ENCODE assay signal across 12 cellular contexts in the genomic region with DNA sequence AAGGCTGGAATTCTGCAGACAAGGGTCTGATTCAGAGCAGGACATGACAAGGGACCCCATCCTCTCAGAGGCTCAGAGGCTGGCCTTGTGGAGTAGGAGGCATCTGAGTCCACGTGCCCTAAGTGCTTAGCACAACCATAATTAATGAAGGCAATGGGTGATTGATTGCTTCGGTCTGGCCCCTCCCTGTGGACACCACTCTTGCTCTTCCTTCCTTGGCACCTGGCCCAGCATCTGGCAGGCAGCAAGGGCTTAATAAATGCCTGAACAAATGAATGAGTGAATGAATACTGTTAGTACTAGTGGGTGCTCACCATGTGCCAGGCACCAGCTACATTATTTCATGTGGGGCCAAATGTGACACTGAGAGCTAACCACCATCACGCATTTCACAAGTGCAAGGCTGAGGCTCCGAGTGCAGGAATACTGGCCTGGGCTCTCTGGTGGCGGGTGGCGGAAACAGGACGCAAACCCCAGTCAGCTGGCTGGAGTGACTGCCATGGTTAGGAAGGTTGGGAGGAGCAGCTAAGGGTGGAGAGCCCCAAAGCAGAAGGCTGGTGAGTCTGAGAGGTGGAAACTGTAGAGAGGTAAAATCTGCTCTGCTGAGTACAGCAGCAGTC. TPM values are rescaled to one million over a fixed set of nuclear protein-coding genes. Genes with fewer than 3 reads are reported as not detected.
DNase-seq lines count a peak whose midpoint lies in the region; ATAC-seq and TF ChIP-seq lines count a peak whose summit lies in the region.
"Had no signal": no experiment of that assay in that cellular context is flagged by ENCODE, and none has a peak within 500 bp of the region (broad histone marks: within the 10 kb centered on the region; RNA-seq: fewer than 3 reads in every experiment).

No MANE protein-coding gene starts in this region.

- intact Hi-C loops in right cardiac atrium (cut with DNase I) = no loop called here

- ATAC-seq in stimulated activated naive CD8-positive, alpha-beta T cell treated with anti-CD3 and anti-CD28 coated beads, Interleukin-15, Interleukin-2, amounts not matched to agents 100 U/mL and 50 U/mL, for 24 hours = peak; percentile 22
- no peak for ATAC-seq in stimulated activated naive CD8-positive, alpha-beta T cell treated with anti-CD3 and anti-CD28 coated beads, Interleukin-15, amount 100 ng/mL, for 72 hours
- ATAC-seq in HG02840 (IDR thresholded peaks at IDR 0.05; ENCODE audit: low FRiP score, unreplicated experiment) = no peak
- no peak for ATAC-seq in right cardiac atrium

- POLR2A ChIA-PET in CD8-positive, alpha-beta memory T cell (lab: Charles Lee) = no interaction called here

- no peaks in the 10 kb centered on the region for H3K27me3 ChIP-seq in right cardiac atrium (ENCODE audit: control insufficient read depth, insufficient read depth)
- no peaks in the 10 kb centered on the region for H3K27me3 ChIP-seq in CD8-positive, alpha-beta memory T cell (ENCODE audit: insufficient read depth, low read length, poor library complexity, severe bottlenecking)

- peaks cover 0 to 17% of the 10 kb centered on the region in 2 donors for H3K9me3 Mint-ChIP-seq in stimulated activated naive CD8-positive, alpha-beta T cell treated with anti-CD3 and anti-CD28 coated beads, Interleukin-15, amount 100 ng/mL, for 72 hours
- peaks cover 0 to 6% (median 4%) of the 10 kb centered on the region in 5 donors for H3K9me3 Mint-ChIP-seq in CD8-positive, alpha-beta memory T cell

- H3K27ac Mint-ChIP-seq in stimulated activated naive CD8-positive, alpha-beta T cell treated with anti-CD3 and anti-CD28 coated beads, Interleukin-15, amount 100 ng/mL, for 72 hours = peak overlapping the region in 1 of 2 donors; percentile 55
- no peak overlapping the region for H3K27ac Mint-ChIP-seq in CD8-positive, alpha-beta memory T cell
- H3K27ac Mint-ChIP-seq: activated naive CD8-positive, alpha-beta T cell had no signal

- H3K27me3 Mint-ChIP-seq in stimulated activated naive CD8-positive, alpha-beta T cell treated with anti-CD3 and anti-CD28 coated beads, Interleukin-15, amount 100 ng/mL, for 72 hours = no peaks in the 10 kb centered on the region
- H3K27me3 Mint-ChIP-seq in CD8-positive, alpha-beta memory T cell = peaks cover 9 to 24% of the 10 kb centered on the region in 2 donors

- CTCF ChIA-PET in CD8-positive, alpha-beta memory T cell (lab: Charles Lee) = no interaction called here

- H3K27ac ChIP-seq in right cardiac atrium (ENCODE audit: low read length) = no peak overlapping the region
- H3K27ac ChIP-seq in CD8-positive, alpha-beta memory T cell (ENCODE audit: low read depth, low read length) = no peak overlapping the region

- 83% methylated on average over 7 of the region's 7 CpGs for WGBS in right cardiac atrium

- H3K4me1 ChIP-seq in right cardiac atrium (ENCODE audit: control insufficient read depth, insufficient read depth, low read length) = no peaks in the 10 kb centered on the region
- H3K4me1 ChIP-seq in CD8-positive, alpha-beta memory T cell (ENCODE audit: insufficient read depth, low read length) = no peaks in the 10 kb centered on the region

- H3K4me3 ChIP-seq in epithelial cell of esophagus (ENCODE audit: low read length) (no peak overlapping the region), right cardiac atrium (ENCODE audit: low read length) (no peak overlapping the region)
- no peak overlapping the region for H3K4me3 ChIP-seq in CD8-positive, alpha-beta memory T cell (ENCODE audit: low read length)
- H3K4me3 ChIP-seq: lung had no signal

- no peaks in the 10 kb centered on the region for H3K36me3 ChIP-seq in CD8-positive, alpha-beta memory T cell (ENCODE audit: insufficient read depth, low read length)

- H3K4me1 Mint-ChIP-seq in stimulated activated naive CD8-positive, alpha-beta T cell treated with anti-CD3 and anti-CD28 coated beads, Interleukin-15, amount 100 ng/mL, for 72 hours = no peaks in the 10 kb centered on the region
- H3K4me1 Mint-ChIP-seq in CD8-positive, alpha-beta memory T cell = no peaks in the 10 kb centered on the region

- no peaks in the 10 kb centered on the region for H3K9me3 ChIP-seq in right cardiac atrium (ENCODE audit: control insufficient read depth, low read length)
- no peaks in the 10 kb centered on the region for H3K9me3 ChIP-seq in CD8-positive, alpha-beta memory T cell (ENCODE audit: low read length)

- no peak for TF ChIP-seq CTCF in epithelial cell of esophagus (IDR thresholded peaks at IDR 0.05; ENCODE audit: insufficient read depth, low read depth, low read length, missing control alignments)

- no peaks in the 10 kb centered on the region for H3K36me3 Mint-ChIP-seq in CD8-positive, alpha-beta memory T cell
- H3K36me3 Mint-ChIP-seq: activated naive CD8-positive, alpha-beta T cell had no signal

- no peak for DNase-seq in stimulated activated naive CD8-positive, alpha-beta T cell treated with anti-CD3 and anti-CD28 coated beads, Interleukin-15, Interleukin-2, amounts not matched to agents 100 U/mL and 50 U/mL, for 24 hours
- no peak for DNase-seq in stimulated activated naive CD8-positive, alpha-beta T cell treated with anti-CD3 and anti-CD28 coated beads, Interleukin-15, amount 100 ng/mL, for 72 hours
- DNase-seq in NCI-H510A (lab: John Stamatoyannopoulos, UW) (peak; percentile 40), epithelial cell of esophagus (ENCODE audit: low read depth) (peak; percentile 30), right cardiac atrium (no peak)
- DNase-seq in CD8-positive, alpha-beta memory T cell = no peak
- DNase-seq: C1 segment of cervical spinal cord, caudate nucleus had no signal

- no peak overlapping the region for H3K4me3 Mint-ChIP-seq in stimulated activated naive CD8-positive, alpha-beta T cell treated with anti-CD3 and anti-CD28 coated beads, Interleukin-15, amount 100 ng/mL, for 72 hours
- no peak overlapping the region for H3K4me3 Mint-ChIP-seq in CD8-positive, alpha-beta memory T cell
- H3K4me3 Mint-ChIP-seq: activated naive CD8-positive, alpha-beta T cell; neural crest cell had no signal

RNA-seq across cellular contexts. Expression of a gene that starts 53.6 kb away (rescaled TPM):
- 10 to 100 TPM; 37.6 to 88.3 (median 52.9) TPM for total RNA-seq in right cardiac atrium
- polyA plus RNA-seq in right cardiac atrium = 77.8 TPM
- total RNA-seq in CD8-positive, alpha-beta memory T cell = 1 to 10 TPM; 2.3 to 3.4 TPM
- not detected for polyA plus RNA-seq in CD8-positive, alpha-beta memory T cell

Comparison
In these comparisons a context has a peak if more than half of its experiments do, and no peak if none do; other contexts are left out.
1. DNase-seq: peak in NCI-H510A (single experiment) and epithelial cell of esophagus (single experiment); none in stimulated activated naive CD8-positive, alpha-beta T cell treated with anti-CD3 and anti-CD28 coated beads, Interleukin-15, Interleukin-2, amounts not matched to agents 100 U/mL and 50 U/mL, for 24 hours (single experiment), stimulated activated naive CD8-positive, alpha-beta T cell treated with anti-CD3 and anti-CD28 coated beads, Interleukin-15, amount 100 ng/mL, for 72 hours (0 of 2), right cardiac atrium (0 of 3) and CD8-positive, alpha-beta memory T cell (0 of 5).
2. RNA of a gene that starts 53.6 kb away (total RNA-seq): 37.6 to 88.3 TPM in right cardiac atrium; 2.3 to 3.4 TPM in CD8-positive, alpha-beta memory T cell; every median in the first group is over 4 times any median in the second.